Comparison of ENCODE assay signal across 2 cellular contexts in genomic region chr7:23476286-23477169, GRCh38.
A peak's percentile ranks its signal among the peaks of the same experiment; 100 is the strongest.
TF ChIP-seq lines count a peak whose summit lies in the region.

No MANE protein-coding gene starts in this region.

TF ChIP-seq in HepG2, 621 proteins besides CTCF, POLR2A, EP300 and RAD21:
- TF ChIP-seq, protein P1, sequence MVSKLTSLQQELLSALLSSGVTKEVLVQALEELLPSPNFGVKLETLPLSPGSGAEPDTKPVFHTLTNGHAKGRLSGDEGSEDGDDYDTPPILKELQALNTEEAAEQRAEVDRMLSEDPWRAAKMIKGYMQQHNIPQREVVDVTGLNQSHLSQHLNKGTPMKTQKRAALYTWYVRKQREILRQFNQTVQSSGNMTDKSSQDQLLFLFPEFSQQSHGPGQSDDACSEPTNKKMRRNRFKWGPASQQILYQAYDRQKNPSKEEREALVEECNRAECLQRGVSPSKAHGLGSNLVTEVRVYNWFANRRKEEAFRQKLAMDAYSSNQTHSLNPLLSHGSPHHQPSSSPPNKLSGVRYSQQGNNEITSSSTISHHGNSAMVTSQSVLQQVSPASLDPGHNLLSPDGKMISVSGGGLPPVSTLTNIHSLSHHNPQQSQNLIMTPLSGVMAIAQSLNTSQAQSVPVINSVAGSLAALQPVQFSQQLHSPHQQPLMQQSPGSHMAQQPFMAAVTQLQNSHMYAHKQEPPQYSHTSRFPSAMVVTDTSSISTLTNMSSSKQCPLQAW (CRISPR knock-in tag; IDR thresholded peaks at IDR 0.05): no peak
- TF ChIP-seq ZNF652 (CRISPR knock-in tag; IDR thresholded peaks at IDR 0.05; ENCODE audit: borderline replicate concordance, low read depth): peak; percentile 74
- TF ChIP-seq, protein P2, sequence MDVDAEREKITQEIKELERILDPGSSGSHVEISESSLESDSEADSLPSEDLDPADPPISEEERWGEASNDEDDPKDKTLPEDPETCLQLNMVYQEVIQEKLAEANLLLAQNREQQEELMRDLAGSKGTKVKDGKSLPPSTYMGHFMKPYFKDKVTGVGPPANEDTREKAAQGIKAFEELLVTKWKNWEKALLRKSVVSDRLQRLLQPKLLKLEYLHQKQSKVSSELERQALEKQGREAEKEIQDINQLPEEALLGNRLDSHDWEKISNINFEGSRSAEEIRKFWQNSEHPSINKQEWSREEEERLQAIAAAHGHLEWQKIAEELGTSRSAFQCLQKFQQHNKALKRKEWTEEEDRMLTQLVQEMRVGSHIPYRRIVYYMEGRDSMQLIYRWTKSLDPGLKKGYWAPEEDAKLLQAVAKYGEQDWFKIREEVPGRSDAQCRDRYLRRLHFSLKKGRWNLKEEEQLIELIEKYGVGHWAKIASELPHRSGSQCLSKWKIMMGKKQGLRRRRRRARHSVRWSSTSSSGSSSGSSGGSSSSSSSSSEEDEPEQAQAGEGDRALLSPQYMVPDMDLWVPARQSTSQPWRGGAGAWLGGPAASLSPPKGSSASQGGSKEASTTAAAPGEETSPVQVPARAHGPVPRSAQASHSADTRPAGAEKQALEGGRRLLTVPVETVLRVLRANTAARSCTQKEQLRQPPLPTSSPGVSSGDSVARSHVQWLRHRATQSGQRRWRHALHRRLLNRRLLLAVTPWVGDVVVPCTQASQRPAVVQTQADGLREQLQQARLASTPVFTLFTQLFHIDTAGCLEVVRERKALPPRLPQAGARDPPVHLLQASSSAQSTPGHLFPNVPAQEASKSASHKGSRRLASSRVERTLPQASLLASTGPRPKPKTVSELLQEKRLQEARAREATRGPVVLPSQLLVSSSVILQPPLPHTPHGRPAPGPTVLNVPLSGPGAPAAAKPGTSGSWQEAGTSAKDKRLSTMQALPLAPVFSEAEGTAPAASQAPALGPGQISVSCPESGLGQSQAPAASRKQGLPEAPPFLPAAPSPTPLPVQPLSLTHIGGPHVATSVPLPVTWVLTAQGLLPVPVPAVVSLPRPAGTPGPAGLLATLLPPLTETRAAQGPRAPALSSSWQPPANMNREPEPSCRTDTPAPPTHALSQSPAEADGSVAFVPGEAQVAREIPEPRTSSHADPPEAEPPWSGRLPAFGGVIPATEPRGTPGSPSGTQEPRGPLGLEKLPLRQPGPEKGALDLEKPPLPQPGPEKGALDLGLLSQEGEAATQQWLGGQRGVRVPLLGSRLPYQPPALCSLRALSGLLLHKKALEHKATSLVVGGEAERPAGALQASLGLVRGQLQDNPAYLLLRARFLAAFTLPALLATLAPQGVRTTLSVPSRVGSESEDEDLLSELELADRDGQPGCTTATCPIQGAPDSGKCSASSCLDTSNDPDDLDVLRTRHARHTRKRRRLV (CRISPR knock-in tag; IDR thresholded peaks at IDR 0.05): 0 out of 2 replicates have a peak, but pooled peaks have one; percentile 31

TF ChIP-seq in H1, 55 proteins besides CTCF, POLR2A, EP300 and RAD21:
- TF ChIP-seq TAF7 (optimal IDR thresholded peaks at IDR 0.05; ENCODE audit: borderline replicate concordance, low read depth, low read length) (peak; percentile 78), SUZ12 (IDR thresholded peaks at IDR 0.05; ENCODE audit: low read length) (no peak), KDM1A (IDR thresholded peaks at IDR 0.05; ENCODE audit: borderline replicate concordance, low read length) (no peak), KDM4A (IDR thresholded peaks at IDR 0.05; ENCODE audit: low read depth, low read length, severe bottlenecking) (no peak), JUN (IDR thresholded peaks at IDR 0.05; ENCODE audit: low read depth, low read length) (no peak), CHD1 (IDR thresholded peaks at IDR 0.05; ENCODE audit: low read depth, low read length) (no peak), ASH2L (IDR thresholded peaks at IDR 0.05; ENCODE audit: low read length) (no peak)
